In genomic region chr7:36788814-36789470, GRCh38 we compare ENCODE assay signal across 15 cellular contexts.
DNase-seq lines count a peak whose midpoint lies in the region; ATAC-seq and TF ChIP-seq lines count a peak whose summit lies in the region.
"Had no signal": no experiment of that assay in that cellular context is flagged by ENCODE, and none has a peak within 500 bp of the region (broad histone marks: within the 10 kb centered on the region; RNA-seq: fewer than 3 reads in every experiment).

No MANE protein-coding gene starts in this region.

- no peak for TF ChIP-seq CTCF in WTC11 (IDR thresholded peaks at IDR 0.05)
- TF ChIP-seq CTCF in upper lobe of left lung (IDR thresholded peaks at IDR 0.05), result no peak

- peaks cover 5% of the 10 kb centered on the region for H3K36me3 Mint-ChIP-seq in activated naive CD4-positive, alpha-beta T cell treated with anti-CD3 and anti-CD28 coated beads, Interleukin-2, amount 10 ng/mL, durations not matched to agents 7 days and 5 days
- H3K36me3 Mint-ChIP-seq in activated naive CD4-positive, alpha-beta T cell treated with anti-CD3 and anti-CD28 coated beads for 36 hours (ENCODE audit: low read depth), result no peaks in the 10 kb centered on the region
- H3K36me3 Mint-ChIP-seq in WTC11, result no peaks in the 10 kb centered on the region

- H3K4me3 Mint-ChIP-seq in activated naive CD4-positive, alpha-beta T cell treated with anti-CD3 and anti-CD28 coated beads, Interleukin-2, amount 10 ng/mL, durations not matched to agents 7 days and 5 days, result no peak overlapping the region
- no peak overlapping the region for H3K4me3 Mint-ChIP-seq in activated naive CD4-positive, alpha-beta T cell treated with anti-CD3 and anti-CD28 coated beads for 36 hours
- H3K4me3 Mint-ChIP-seq in WTC11, result no peak overlapping the region

- CTCF ChIA-PET in activated naive CD4-positive, alpha-beta T cell treated with anti-CD3 and anti-CD28 coated beads, Interleukin-2, amount 10 ng/mL, durations not matched to agents 7 days and 5 days (lab: Charles Lee), result interaction anchor here (0.9 kb wide), 1 partner anchor 9 kb away, joined by 4 read pairs; no protein-coding TSS in a partner anchor
- CTCF ChIA-PET in activated naive CD4-positive, alpha-beta T cell treated with anti-CD3 and anti-CD28 coated beads for 36 hours (lab: Charles Lee), result interaction anchor here (1.0 to 1.2 kb wide), 2 partner anchors 393 kb away, joined by 4 to 7 read pairs; no protein-coding TSS in a partner anchor
- CTCF ChIA-PET in WTC11 (lab: Charles Lee), result interaction anchor here (2.6 kb wide), 1 partner anchor 179 kb away, joined by 7 read pairs; no protein-coding TSS in a partner anchor

- H3K27me3 ChIP-seq in upper lobe of left lung, result no peaks in the 10 kb centered on the region
- H3K27me3 ChIP-seq: gastroesophageal sphincter had no signal

- H3K9me3 ChIP-seq in upper lobe of left lung, result no peaks in the 10 kb centered on the region
- H3K9me3 ChIP-seq: gastroesophageal sphincter had no signal

- H3K27ac ChIP-seq in upper lobe of left lung, result peak overlapping the region in 3 of 4 donors; percentile 22 to 60 (median 37)
- H3K27ac ChIP-seq: coronary artery, gastroesophageal sphincter had no signal

- peaks cover 0 to 14% (median 7%) of the 10 kb centered on the region in 4 donors for H3K4me1 ChIP-seq in upper lobe of left lung
- H3K4me1 ChIP-seq: gastroesophageal sphincter had no signal

- intact Hi-C loops in activated naive CD4-positive, alpha-beta T cell treated with anti-CD3 and anti-CD28 coated beads for 36 hours (cut with micrococcal nuclease), result loop anchor here (5.0 to 10.0 kb wide), 2 partner anchors 302 to 1064 kb away; no protein-coding TSS in a partner anchor

- POLR2A ChIA-PET in WTC11 (lab: Charles Lee), result no interaction called here

- no peak for TF ChIP-seq EP300 in upper lobe of left lung (IDR thresholded peaks at IDR 0.05)

- no peaks in the 10 kb centered on the region for H3K9me3 Mint-ChIP-seq in activated naive CD4-positive, alpha-beta T cell treated with anti-CD3 and anti-CD28 coated beads, Interleukin-2, amount 10 ng/mL, durations not matched to agents 7 days and 5 days
- no peaks in the 10 kb centered on the region for H3K9me3 Mint-ChIP-seq in activated naive CD4-positive, alpha-beta T cell treated with anti-CD3 and anti-CD28 coated beads for 36 hours
- H3K9me3 Mint-ChIP-seq in WTC11, result no peaks in the 10 kb centered on the region

- no peak for TF ChIP-seq POLR2A in upper lobe of left lung (IDR thresholded peaks at IDR 0.05)

- no peak overlapping the region for H3K4me3 ChIP-seq in upper lobe of left lung
- H3K4me3 ChIP-seq: coronary artery, gastroesophageal sphincter had no signal

- DNase-seq in activated naive CD4-positive, alpha-beta T cell treated with anti-CD3 and anti-CD28 coated beads, Interleukin-2, amount 10 ng/mL, durations not matched to agents 7 days and 5 days, result no peak
- no peak for DNase-seq in activated naive CD4-positive, alpha-beta T cell treated with anti-CD3 and anti-CD28 coated beads for 36 hours
- DNase-seq in WTC11 (ENCODE audit: low spot score), result no peak
- DNase-seq in iPS-NIHi11 (ENCODE audit: low spot score), result peak; percentile 14
- DNase-seq in upper lobe of left lung, result no peak
- DNase-seq in NCI-H2029 treated with DMSO at 0.1 percent for 48 hours (lab: John Stamatoyannopoulos, UW), result no peak
- DNase-seq: GF-D8; Kasumi-1; NCI-H1436; NCI-H345; stimulated activated naive CD4-positive, alpha-beta T cell treated with Interleukin-2 at 50 U/mL for 16 hours had no signal

- H3K27me3 Mint-ChIP-seq in activated naive CD4-positive, alpha-beta T cell treated with anti-CD3 and anti-CD28 coated beads, Interleukin-2, amount 10 ng/mL, durations not matched to agents 7 days and 5 days, result no peaks in the 10 kb centered on the region
- no peaks in the 10 kb centered on the region for H3K27me3 Mint-ChIP-seq in activated naive CD4-positive, alpha-beta T cell treated with anti-CD3 and anti-CD28 coated beads for 36 hours (ENCODE audit: low read depth)
- H3K27me3 Mint-ChIP-seq in WTC11 (ENCODE audit: low read depth), result no peaks in the 10 kb centered on the region; the same call in 1 of the 2 replicates

- ATAC-seq in WTC11 (peak; percentile 82), upper lobe of left lung (ENCODE audit: low FRiP score in 2 of 2) (no peak), GM21723 (IDR thresholded peaks at IDR 0.05; ENCODE audit: unreplicated experiment) (no peak), HG03354 (IDR thresholded peaks at IDR 0.05; ENCODE audit: poor library complexity, severe bottlenecking, unreplicated experiment) (no peak)
- ATAC-seq: gastroesophageal sphincter had no signal

- H3K27ac Mint-ChIP-seq in activated naive CD4-positive, alpha-beta T cell treated with anti-CD3 and anti-CD28 coated beads, Interleukin-2, amount 10 ng/mL, durations not matched to agents 7 days and 5 days, result peak overlapping the region; percentile 58
- H3K27ac Mint-ChIP-seq in activated naive CD4-positive, alpha-beta T cell treated with anti-CD3 and anti-CD28 coated beads for 36 hours, result no peak overlapping the region
- H3K27ac Mint-ChIP-seq in WTC11, result no peak overlapping the region

- H3K36me3 ChIP-seq in upper lobe of left lung, result no peaks in the 10 kb centered on the region
- H3K36me3 ChIP-seq: gastroesophageal sphincter had no signal

- H3K4me1 Mint-ChIP-seq in activated naive CD4-positive, alpha-beta T cell treated with anti-CD3 and anti-CD28 coated beads, Interleukin-2, amount 10 ng/mL, durations not matched to agents 7 days and 5 days, result peaks cover 68% of the 10 kb centered on the region
- H3K4me1 Mint-ChIP-seq in activated naive CD4-positive, alpha-beta T cell treated with anti-CD3 and anti-CD28 coated beads for 36 hours (ENCODE audit: low read depth), result peaks cover 59% of the 10 kb centered on the region
- H3K4me1 Mint-ChIP-seq in WTC11, result peaks cover 11% of the 10 kb centered on the region

- WGBS in upper lobe of left lung, 2 donors, result 90 to 91% methylated on average over 8 of the region's 8 CpGs

TF ChIP-seq in WTC11, 78 proteins besides CTCF, POLR2A, EP300 and RAD21:
- TF ChIP-seq USF2 (CRISPR knock-in tag; IDR thresholded peaks at IDR 0.05) (peak; percentile 39; the same call in 1 of the 2 replicates), ETV6 (CRISPR knock-in tag; IDR thresholded peaks at IDR 0.05) (no peak), MYBL2 (CRISPR knock-in tag; IDR thresholded peaks at IDR 0.05) (no peak)
- TF ChIP-seq, protein P1, sequence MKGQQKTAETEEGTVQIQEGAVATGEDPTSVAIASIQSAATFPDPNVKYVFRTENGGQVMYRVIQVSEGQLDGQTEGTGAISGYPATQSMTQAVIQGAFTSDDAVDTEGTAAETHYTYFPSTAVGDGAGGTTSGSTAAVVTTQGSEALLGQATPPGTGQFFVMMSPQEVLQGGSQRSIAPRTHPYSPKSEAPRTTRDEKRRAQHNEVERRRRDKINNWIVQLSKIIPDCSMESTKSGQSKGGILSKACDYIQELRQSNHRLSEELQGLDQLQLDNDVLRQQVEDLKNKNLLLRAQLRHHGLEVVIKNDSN (CRISPR knock-in tag; IDR thresholded peaks at IDR 0.05), result 0 out of 2 replicates have a peak, but pooled peaks have one; percentile 6
